In genomic region chr16:11058820-11059219, GRCh38 we compare ENCODE assay signal across 15 cellular contexts.
DNase-seq lines count a peak whose midpoint lies in the region; ATAC-seq, FAIRE-seq and TF ChIP-seq lines count a peak whose summit lies in the region.
"Had no signal": no experiment of that assay in that cellular context is flagged by ENCODE, and none has a peak within 500 bp of the region (broad histone marks: within the 10 kb centered on the region; RNA-seq: fewer than 3 reads in every experiment).

No MANE protein-coding gene starts in this region.

- H3K9me3 ChIP-seq in KOPT-K1 (ENCODE audit: insufficient read depth, low read length, poor library complexity, severe bottlenecking) (no peaks in the 10 kb centered on the region), mucosa of descending colon (no peaks in the 10 kb centered on the region), thyroid gland (no peaks in the 10 kb centered on the region), neuronal stem cell (replicated peaks in 1 of 2; ENCODE audit: control insufficient read depth in 2 of 2, insufficient read depth in 1 of 2, low read depth in 1 of 2, low read length in 2 of 2) (no peaks in the 10 kb centered on the region)
- H3K9me3 ChIP-seq: BLaER1 had no signal

- H3K4me1 ChIP-seq in mucosa of descending colon (ENCODE audit: low read depth) (peaks cover 3% of the 10 kb centered on the region), thyroid gland (peaks cover 65 to 81% of the 10 kb centered on the region in 2 donors), neuronal stem cell (ENCODE audit: control insufficient read depth in 2 of 2, insufficient read depth in 1 of 2, low read depth in 1 of 2, low read length in 2 of 2) (peaks cover 5 to 10% of the 10 kb centered on the region in 2 donors)

- no peaks in the 10 kb centered on the region for H3K79me1 ChIP-seq in neuronal stem cell (ENCODE audit: low read depth, low read length)

- intact Hi-C loops in mucosa of descending colon (cut with DNase I, micrococcal nuclease) (no loop called here), thyroid gland (cut with DNase I) (loop anchor here (10.0 kb wide), 1 partner anchor 76 kb away; no protein-coding TSS in a partner anchor)
- intact Hi-C loops in activated CD4-positive, alpha-beta memory T cell treated with anti-CD3 and anti-CD28 coated beads for 36 hours (cut with micrococcal nuclease), result no loop called here

- H4K8ac ChIP-seq in neuronal stem cell (ENCODE audit: low read depth, low read length), result no peak overlapping the region

- no peak overlapping the region for H4K91ac ChIP-seq in neuronal stem cell (ENCODE audit: low read depth, low read length, poor library complexity)

- no peaks in the 10 kb centered on the region for H3K27me3 Mint-ChIP-seq in activated CD4-positive, alpha-beta memory T cell treated with anti-CD3 and anti-CD28 coated beads for 36 hours

- no peak overlapping the region for H3K14ac ChIP-seq in neuronal stem cell (ENCODE audit: low read length)

- POLR2A ChIA-PET in activated CD4-positive, alpha-beta memory T cell treated with anti-CD3 and anti-CD28 coated beads for 36 hours (lab: Charles Lee), result interaction anchor here (0.6 to 1.2 kb wide), 2 partner anchors 36 to 1349 kb away, joined by 3 read pairs; no protein-coding TSS in a partner anchor

- peak; percentile 88 for ATAC-seq in mucosa of descending colon
- ATAC-seq in left lobe of liver, result no peak

- 58 to 64% methylated on average over 5 of the region's 5 CpGs for WGBS in thyroid gland, 2 donors
- WGBS in neuronal stem cell (ENCODE audit: extremely low coverage in 2 of 2, insufficient read length in 2 of 2, insufficient replicate concordance in 1 of 2), 2 donors, result no CpG with 5 or more reads among the region's 5 CpGs

- no peaks in the 10 kb centered on the region for H3K9me3 Mint-ChIP-seq in activated CD4-positive, alpha-beta memory T cell treated with anti-CD3 and anti-CD28 coated beads for 36 hours

- H3K18ac ChIP-seq in neuronal stem cell (ENCODE audit: low read length), result no peak overlapping the region

- peaks cover 20% of the 10 kb centered on the region for H3K36me3 ChIP-seq in KOPT-K1 (ENCODE audit: insufficient read depth, low read length)
- peaks cover 2% of the 10 kb centered on the region for H3K36me3 ChIP-seq in bronchial epithelial cell (ENCODE audit: control insufficient read depth, insufficient read depth, low read length)
- H3K36me3 ChIP-seq in mucosa of descending colon (ENCODE audit: low read depth), result no peaks in the 10 kb centered on the region
- H3K36me3 ChIP-seq in thyroid gland, result no peaks in the 10 kb centered on the region
- peaks cover 3 to 31% of the 10 kb centered on the region in 2 donors for H3K36me3 ChIP-seq in neuronal stem cell (replicated peaks in 1 of 2; ENCODE audit: control insufficient read depth in 2 of 2, insufficient read depth in 2 of 2, low read length in 2 of 2)

- H3K9ac ChIP-seq in neuronal stem cell (ENCODE audit: low read depth, low read length, poor library complexity), result no peak overlapping the region
- H3K9ac ChIP-seq: BLaER1 had no signal

- H3K27me3 ChIP-seq in bronchial epithelial cell (ENCODE audit: control insufficient read depth, insufficient read depth, low read length) (no peaks in the 10 kb centered on the region), thyroid gland (no peaks in the 10 kb centered on the region), neuronal stem cell (ENCODE audit: control insufficient read depth in 3 of 3, insufficient read depth in 3 of 3, low read depth in 1 of 3, low read length in 3 of 3) (no peaks in the 10 kb centered on the region)
- H3K27me3 ChIP-seq: BLaER1 had no signal

- H3K27ac Mint-ChIP-seq in activated CD4-positive, alpha-beta memory T cell treated with anti-CD3 and anti-CD28 coated beads for 36 hours, result no peak overlapping the region

- no peak overlapping the region for H3K4me3 Mint-ChIP-seq in activated CD4-positive, alpha-beta memory T cell treated with anti-CD3 and anti-CD28 coated beads for 36 hours

- no peak overlapping the region for H2BK12ac ChIP-seq in neuronal stem cell (ENCODE audit: low read length)

- peaks cover 17% of the 10 kb centered on the region for H3K4me1 Mint-ChIP-seq in activated CD4-positive, alpha-beta memory T cell treated with anti-CD3 and anti-CD28 coated beads for 36 hours (ENCODE audit: low read depth)

- CTCF ChIA-PET in activated CD4-positive, alpha-beta memory T cell treated with anti-CD3 and anti-CD28 coated beads for 36 hours (lab: Charles Lee), result no interaction called here

- no peak for DNase-seq in bronchial epithelial cell (ENCODE audit: low read depth)
- DNase-seq in mucosa of descending colon, result peak in 1 of 3 donors; percentile 21
- peak; percentile 48 to 62 for DNase-seq in thyroid gland
- DNase-seq in activated CD4-positive, alpha-beta memory T cell treated with anti-CD3 and anti-CD28 coated beads for 36 hours, result no peak
- DNase-seq in left lobe of liver (ENCODE audit: low spot score), result no peak
- no peak for DNase-seq in neuronal stem cell (ENCODE audit: low spot score)
- DNase-seq: EL, Karpas-422, NCI-H1105 treated with DMSO at 0.1 percent for 48 hours, NCI-H187, NCI-H510A, NCI-H82 had no signal

- peaks cover 37% of the 10 kb centered on the region for H3K36me3 Mint-ChIP-seq in activated CD4-positive, alpha-beta memory T cell treated with anti-CD3 and anti-CD28 coated beads for 36 hours

- H3K23ac ChIP-seq in neuronal stem cell (ENCODE audit: low read depth, low read length, poor library complexity), result no peak overlapping the region

- no peak overlapping the region for H2AFZ ChIP-seq in neuronal stem cell (ENCODE audit: low read length)

- no peak overlapping the region for H2AK5ac ChIP-seq in neuronal stem cell (ENCODE audit: low read depth, low read length)

- H3K4me3 ChIP-seq in bronchial epithelial cell (ENCODE audit: low read depth, low read length) (no peak overlapping the region), mucosa of descending colon (no peak overlapping the region), thyroid gland (replicated peaks in 1 of 3) (no peak overlapping the region), neuronal stem cell (ENCODE audit: low read length in 2 of 2) (no peak overlapping the region)
- H3K4me3 ChIP-seq: BLaER1 had no signal

- H3K4me2 ChIP-seq in neuronal stem cell (ENCODE audit: insufficient read depth, low read length, poor library complexity, severe bottlenecking), result no peak overlapping the region
- H3K4me2 ChIP-seq: BLaER1 had no signal

- H2BK15ac ChIP-seq in neuronal stem cell (ENCODE audit: low read length), result no peak overlapping the region

- no peak overlapping the region for H2BK5ac ChIP-seq in neuronal stem cell (ENCODE audit: low read length)

- TF ChIP-seq CTCF in bronchial epithelial cell (IDR thresholded peaks at IDR 0.05; ENCODE audit: insufficient read depth, low read length, severe bottlenecking) (no peak), mucosa of descending colon (IDR thresholded peaks at IDR 0.05) (no peak), thyroid gland (IDR thresholded peaks at IDR 0.05) (no peak)

- H2BK120ac ChIP-seq in neuronal stem cell (ENCODE audit: low read depth, low read length), result no peak overlapping the region

- H3K27ac ChIP-seq in KOPT-K1 (ENCODE audit: low read depth, low read length, poor library complexity, severe bottlenecking), result peak overlapping the region; percentile 55
- H3K27ac ChIP-seq in thyroid gland, result peak overlapping the region; percentile 78 to 85 (median 85)
- H3K27ac ChIP-seq in neuronal stem cell (replicated peaks; ENCODE audit: low read length), result no peak overlapping the region
- H3K27ac ChIP-seq: BLaER1 had no signal

- TF ChIP-seq POLR2A in thyroid gland (IDR thresholded peaks at IDR 0.05), result no peak

- H3K4ac ChIP-seq in neuronal stem cell (ENCODE audit: low read length), result no peak overlapping the region

- FAIRE-seq in bronchial epithelial cell (lab: Jason Lieb, UNC), result peak; percentile 62
- FAIRE-seq: H1 had no signal

Comparison
In these comparisons a context has a peak if more than half of its experiments do, and no peak if none do; other contexts are left out.
1. DNase-seq: peak in thyroid gland (2 of 2); none in bronchial epithelial cell (single experiment), activated CD4-positive, alpha-beta memory T cell treated with anti-CD3 and anti-CD28 coated beads for 36 hours (single experiment), left lobe of liver (single experiment) and neuronal stem cell (single experiment).